Comparison of ENCODE assay signal across 9 cellular contexts in the genomic region with DNA sequence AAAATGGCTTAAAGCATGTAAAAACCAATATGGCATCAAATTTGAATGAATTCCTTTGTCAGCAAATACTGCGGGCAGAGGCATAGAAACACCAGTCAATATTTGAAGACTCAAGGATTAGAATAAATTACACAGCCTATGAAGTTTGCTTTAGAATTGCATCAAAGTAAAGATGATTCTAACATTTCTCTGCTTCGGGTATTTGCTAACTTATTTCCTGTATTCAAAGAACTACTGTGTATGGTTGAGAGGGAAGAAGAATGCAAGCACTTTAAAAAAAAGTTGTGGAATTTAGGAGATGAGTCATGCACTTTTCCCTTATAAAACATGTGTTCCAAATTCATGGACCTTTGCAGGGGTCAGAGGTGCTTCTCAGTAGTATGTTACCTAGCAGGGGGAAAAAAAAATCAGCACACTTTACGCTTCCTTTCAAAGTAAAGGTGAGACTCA.
DNase-seq lines count a peak whose midpoint lies in the region; ATAC-seq, FAIRE-seq and TF ChIP-seq lines count a peak whose summit lies in the region.
"Had no signal": no experiment of that assay in that cellular context is flagged by ENCODE, and none has a peak within 500 bp of the region (broad histone marks: within the 10 kb centered on the region; RNA-seq: fewer than 3 reads in every experiment).

No MANE protein-coding gene starts in this region.

- peaks cover 91% of the 10 kb centered on the region for H3K4me1 Mint-ChIP-seq in stimulated activated effector memory CD8-positive, alpha-beta T cell treated with anti-CD3 and anti-CD28 coated beads, Interleukin-12 subunit alpha, Interleukin-12 subunit beta, amount 100 ng/mL, for 72 hours

- H3K4me3 ChIP-seq in fibroblast of the aortic adventitia (ENCODE audit: low read depth, low read length): no peak overlapping the region
- no peak overlapping the region for H3K4me3 ChIP-seq in small intestine (ENCODE audit: low read depth in 1 of 2, low read length in 2 of 2)

- WGBS in small intestine, 3 donors: 58 to 77% (median 76%) methylated on average over 3 of the region's 3 CpGs

- no peak overlapping the region for H3K27ac ChIP-seq in small intestine (ENCODE audit: low read depth in 1 of 2, low read length in 1 of 2)

- peak overlapping the region; percentile 93 for H3K27ac Mint-ChIP-seq in stimulated activated effector memory CD8-positive, alpha-beta T cell treated with anti-CD3 and anti-CD28 coated beads, Interleukin-12 subunit alpha, Interleukin-12 subunit beta, amount 100 ng/mL, for 72 hours

- no peak for FAIRE-seq in small intestine (lab: Jason Lieb, UNC)

- no peak for ATAC-seq in stimulated activated effector memory CD8-positive, alpha-beta T cell treated with anti-CD3 and anti-CD28 coated beads, Interleukin-12 subunit alpha, Interleukin-12 subunit beta, amount 100 ng/mL, for 72 hours

- H3K36me3 Mint-ChIP-seq in stimulated activated effector memory CD8-positive, alpha-beta T cell treated with anti-CD3 and anti-CD28 coated beads, Interleukin-12 subunit alpha, Interleukin-12 subunit beta, amount 100 ng/mL, for 72 hours: peaks cover 6% of the 10 kb centered on the region

- peak overlapping the region; percentile 54 for H3K4me3 Mint-ChIP-seq in stimulated activated effector memory CD8-positive, alpha-beta T cell treated with anti-CD3 and anti-CD28 coated beads, Interleukin-12 subunit alpha, Interleukin-12 subunit beta, amount 100 ng/mL, for 72 hours

- no peaks in the 10 kb centered on the region for H3K36me3 ChIP-seq in small intestine (ENCODE audit: control insufficient read depth in 2 of 2, insufficient read depth in 2 of 2, low read length in 2 of 2)

- H3K9me3 Mint-ChIP-seq in stimulated activated effector memory CD8-positive, alpha-beta T cell treated with anti-CD3 and anti-CD28 coated beads, Interleukin-12 subunit alpha, Interleukin-12 subunit beta, amount 100 ng/mL, for 72 hours: no peaks in the 10 kb centered on the region

- H3K4me1 ChIP-seq in small intestine (ENCODE audit: control insufficient read depth in 2 of 2, insufficient read depth in 1 of 2, low read depth in 1 of 2, low read length in 1 of 2): peaks cover 0 to 14% of the 10 kb centered on the region in 2 donors

- DNase-seq in HCEC 1CT (peak; percentile 87), SW480 (ENCODE audit: low spot score) (peak; percentile 38), fibroblast of the aortic adventitia (ENCODE audit: low read depth) (peak; percentile 82), NOMO-1 treated with dmso at 0.1 percent for 144 hours (lab: John Stamatoyannopoulos, UW; ENCODE audit: unreplicated experiment) (no peak), NOMO-1 treated with DMSO at 0.1 percent for 48 hours (lab: John Stamatoyannopoulos, UW; ENCODE audit: unreplicated experiment) (no peak), small intestine (no peak), activated gamma-delta T cell (lab: John Stamatoyannopoulos, UW) (no peak)
- DNase-seq in stimulated activated effector memory CD8-positive, alpha-beta T cell treated with anti-CD3 and anti-CD28 coated beads, Interleukin-12 subunit alpha, Interleukin-12 subunit beta, amount 100 ng/mL, for 72 hours (ENCODE audit: low spot score in 2 of 2): no peak
- DNase-seq: GOT3 had no signal

- no peak for TF ChIP-seq CTCF in fibroblast of the aortic adventitia (IDR thresholded peaks at IDR 0.05; ENCODE audit: insufficient read depth, low read length)

- no peaks in the 10 kb centered on the region for H3K9me3 ChIP-seq in small intestine (ENCODE audit: control insufficient read depth, low read depth)

- H3K27me3 ChIP-seq in small intestine (ENCODE audit: control insufficient read depth in 2 of 2, insufficient read depth in 2 of 2, low read length in 2 of 2): no peaks in the 10 kb centered on the region

Comparison
In these comparisons a context has a peak if more than half of its experiments do, and no peak if none do; other contexts are left out.
1. DNase-seq: peak in HCEC 1CT (single experiment), SW480 (single experiment) and fibroblast of the aortic adventitia (single experiment); none in stimulated activated effector memory CD8-positive, alpha-beta T cell treated with anti-CD3 and anti-CD28 coated beads, Interleukin-12 subunit alpha, Interleukin-12 subunit beta, amount 100 ng/mL, for 72 hours (0 of 2), NOMO-1 treated with dmso at 0.1 percent for 144 hours (single experiment), NOMO-1 treated with DMSO at 0.1 percent for 48 hours (single experiment), small intestine (single experiment) and activated gamma-delta T cell (single experiment).